ENCODE assay signal across 8 cellular contexts in genomic region chr18:69401475-69402218, GRCh38. TPM values are rescaled to one million over a fixed set of nuclear protein-coding genes. Genes with fewer than 3 reads are reported as not detected.
DNase-seq lines count a peak whose midpoint lies in the region; ATAC-seq and TF ChIP-seq lines count a peak whose summit lies in the region.

No MANE protein-coding gene starts in this region.

- TF ChIP-seq RAD21 in liver (IDR thresholded peaks at IDR 0.05): no peak

- H3K4me1 ChIP-seq in liver (ENCODE audit: control insufficient read depth in 4 of 4, insufficient read depth in 4 of 4, low read length in 3 of 4): peaks cover 7 to 25% (median 17%) of the 10 kb centered on the region in 4 donors
- no peaks in the 10 kb centered on the region for H3K4me1 ChIP-seq in urinary bladder (ENCODE audit: insufficient read depth)

- no peak overlapping the region for H3K9ac ChIP-seq in liver (ENCODE audit: low read depth in 1 of 2, low read length in 2 of 2)

- H3K4me3 Mint-ChIP-seq in central memory CD8-positive, alpha-beta T cell: peak overlapping the region; percentile 20

- no peak for ATAC-seq in central memory CD8-positive, alpha-beta T cell (replicated peaks; ENCODE audit: extremely low read depth, poor library complexity, severe bottlenecking)
- ATAC-seq in HG03039 (IDR thresholded peaks at IDR 0.05; ENCODE audit: unreplicated experiment) (no peak), HG03439 (IDR thresholded peaks at IDR 0.05; ENCODE audit: unreplicated experiment) (no peak)

- no peaks in the 10 kb centered on the region for H3K9me3 Mint-ChIP-seq in central memory CD8-positive, alpha-beta T cell

- peaks cover 8% of the 10 kb centered on the region for H3K4me1 Mint-ChIP-seq in central memory CD8-positive, alpha-beta T cell

- TF ChIP-seq CTCF in AG09309 (IDR thresholded peaks at IDR 0.05; ENCODE audit: control insufficient read depth, insufficient read depth, low read depth, low read length, missing control alignments) (no peak), HFF-Myc (IDR thresholded peaks at IDR 0.05; ENCODE audit: low read depth, low read length, missing control alignments) (no peak), liver (IDR thresholded peaks at IDR 0.05; ENCODE audit: low read depth, low read length, missing input control) (no peak)

- no peaks in the 10 kb centered on the region for H3K9me3 ChIP-seq in liver (ENCODE audit: control insufficient read depth in 4 of 4, low read length in 3 of 4)

- H3K27me3 Mint-ChIP-seq in central memory CD8-positive, alpha-beta T cell: peaks cover 67% of the 10 kb centered on the region

- H3K4me3 ChIP-seq in AG09309 (ENCODE audit: control insufficient read depth, low read depth, low read length): peak overlapping the region; percentile 63
- H3K4me3 ChIP-seq in HFF-Myc (replicated peaks; ENCODE audit: low read depth, low read length): peak overlapping the region; percentile 28
- peak overlapping the region; percentile 60 to 90 (median 78) for H3K4me3 ChIP-seq in liver (ENCODE audit: low read depth in 1 of 3, low read length in 3 of 3)
- peak overlapping the region; percentile 79 for H3K4me3 ChIP-seq in urinary bladder (ENCODE audit: low read depth, low read length)

- no peaks in the 10 kb centered on the region for H3K36me3 Mint-ChIP-seq in central memory CD8-positive, alpha-beta T cell (ENCODE audit: insufficient read depth)

- DNase-seq in AG09309 (ENCODE audit: low read depth) (no peak), HFF-Myc (ENCODE audit: extremely low read depth, low read depth) (no peak)
- no peak for DNase-seq in central memory CD8-positive, alpha-beta T cell (ENCODE audit: low spot score in 2 of 2)
- no peak for DNase-seq in NK-92 treated with Interleukin-12 subunit alpha and Interleukin-12 subunit beta, amount 100 ng/mL, for 24 hours (lab: John Stamatoyannopoulos, UW)

- H3K27ac ChIP-seq in liver (ENCODE audit: low read depth in 1 of 2, low read length in 2 of 2): peak overlapping the region; percentile 23 to 32
- peak overlapping the region; percentile 59 for H3K27ac ChIP-seq in urinary bladder (ENCODE audit: low read depth)

- H3K27me3 ChIP-seq in liver (ENCODE audit: control insufficient read depth in 4 of 4, insufficient read depth in 4 of 4, low read length in 3 of 4): no peaks in the 10 kb centered on the region

- H3K36me3 ChIP-seq in liver (ENCODE audit: control insufficient read depth in 4 of 4, insufficient read depth in 3 of 4, low read depth in 1 of 4, low read length in 3 of 4) (no peaks in the 10 kb centered on the region), urinary bladder (ENCODE audit: insufficient read depth) (no peaks in the 10 kb centered on the region)

- WGBS in liver: 3% methylated on average over 62 of the region's 62 CpGs
- WGBS in urinary bladder: under 1% methylated on average over 62 of the region's 62 CpGs

- H3K27ac Mint-ChIP-seq in central memory CD8-positive, alpha-beta T cell (ENCODE audit: low read depth): no peak overlapping the region

TF ChIP-seq in liver, 16 proteins besides CTCF, POLR2A, EP300 and RAD21:
- TF ChIP-seq HNF4G (IDR thresholded peaks at IDR 0.05) (no peak), HNF4A (conservative IDR thresholded peaks at IDR 0.05) (no peak), EGR1 (IDR thresholded peaks at IDR 0.05; ENCODE audit: low read depth in 2 of 2) (no peak), FOXA2 (IDR thresholded peaks at IDR 0.05) (no peak), GABPA (IDR thresholded peaks at IDR 0.05 in 1 of 2, conservative IDR thresholded peaks at IDR 0.05 in 1 of 2) (no peak), RXRA (IDR thresholded peaks at IDR 0.05) (no peak), NR2F2 (IDR thresholded peaks at IDR 0.05) (no peak), YY1 (IDR thresholded peaks at IDR 0.05) (no peak), ATF3 (IDR thresholded peaks at IDR 0.05) (no peak), FOXA1 (IDR thresholded peaks at IDR 0.05) (no peak), JUND (IDR thresholded peaks at IDR 0.05) (no peak), TAF1 (conservative IDR thresholded peaks at IDR 0.05) (no peak), SP1 (IDR thresholded peaks at IDR 0.05) (no peak)
- TF ChIP-seq, protein P1, sequence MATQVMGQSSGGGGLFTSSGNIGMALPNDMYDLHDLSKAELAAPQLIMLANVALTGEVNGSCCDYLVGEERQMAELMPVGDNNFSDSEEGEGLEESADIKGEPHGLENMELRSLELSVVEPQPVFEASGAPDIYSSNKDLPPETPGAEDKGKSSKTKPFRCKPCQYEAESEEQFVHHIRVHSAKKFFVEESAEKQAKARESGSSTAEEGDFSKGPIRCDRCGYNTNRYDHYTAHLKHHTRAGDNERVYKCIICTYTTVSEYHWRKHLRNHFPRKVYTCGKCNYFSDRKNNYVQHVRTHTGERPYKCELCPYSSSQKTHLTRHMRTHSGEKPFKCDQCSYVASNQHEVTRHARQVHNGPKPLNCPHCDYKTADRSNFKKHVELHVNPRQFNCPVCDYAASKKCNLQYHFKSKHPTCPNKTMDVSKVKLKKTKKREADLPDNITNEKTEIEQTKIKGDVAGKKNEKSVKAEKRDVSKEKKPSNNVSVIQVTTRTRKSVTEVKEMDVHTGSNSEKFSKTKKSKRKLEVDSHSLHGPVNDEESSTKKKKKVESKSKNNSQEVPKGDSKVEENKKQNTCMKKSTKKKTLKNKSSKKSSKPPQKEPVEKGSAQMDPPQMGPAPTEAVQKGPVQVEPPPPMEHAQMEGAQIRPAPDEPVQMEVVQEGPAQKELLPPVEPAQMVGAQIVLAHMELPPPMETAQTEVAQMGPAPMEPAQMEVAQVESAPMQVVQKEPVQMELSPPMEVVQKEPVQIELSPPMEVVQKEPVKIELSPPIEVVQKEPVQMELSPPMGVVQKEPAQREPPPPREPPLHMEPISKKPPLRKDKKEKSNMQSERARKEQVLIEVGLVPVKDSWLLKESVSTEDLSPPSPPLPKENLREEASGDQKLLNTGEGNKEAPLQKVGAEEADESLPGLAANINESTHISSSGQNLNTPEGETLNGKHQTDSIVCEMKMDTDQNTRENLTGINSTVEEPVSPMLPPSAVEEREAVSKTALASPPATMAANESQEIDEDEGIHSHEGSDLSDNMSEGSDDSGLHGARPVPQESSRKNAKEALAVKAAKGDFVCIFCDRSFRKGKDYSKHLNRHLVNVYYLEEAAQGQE (IDR thresholded peaks at IDR 0.05): no peak
- TF ChIP-seq, protein P2, sequence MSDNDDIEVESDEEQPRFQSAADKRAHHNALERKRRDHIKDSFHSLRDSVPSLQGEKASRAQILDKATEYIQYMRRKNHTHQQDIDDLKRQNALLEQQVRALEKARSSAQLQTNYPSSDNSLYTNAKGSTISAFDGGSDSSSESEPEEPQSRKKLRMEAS (IDR thresholded peaks at IDR 0.05): no peak
- TF ChIP-seq, protein P3, sequence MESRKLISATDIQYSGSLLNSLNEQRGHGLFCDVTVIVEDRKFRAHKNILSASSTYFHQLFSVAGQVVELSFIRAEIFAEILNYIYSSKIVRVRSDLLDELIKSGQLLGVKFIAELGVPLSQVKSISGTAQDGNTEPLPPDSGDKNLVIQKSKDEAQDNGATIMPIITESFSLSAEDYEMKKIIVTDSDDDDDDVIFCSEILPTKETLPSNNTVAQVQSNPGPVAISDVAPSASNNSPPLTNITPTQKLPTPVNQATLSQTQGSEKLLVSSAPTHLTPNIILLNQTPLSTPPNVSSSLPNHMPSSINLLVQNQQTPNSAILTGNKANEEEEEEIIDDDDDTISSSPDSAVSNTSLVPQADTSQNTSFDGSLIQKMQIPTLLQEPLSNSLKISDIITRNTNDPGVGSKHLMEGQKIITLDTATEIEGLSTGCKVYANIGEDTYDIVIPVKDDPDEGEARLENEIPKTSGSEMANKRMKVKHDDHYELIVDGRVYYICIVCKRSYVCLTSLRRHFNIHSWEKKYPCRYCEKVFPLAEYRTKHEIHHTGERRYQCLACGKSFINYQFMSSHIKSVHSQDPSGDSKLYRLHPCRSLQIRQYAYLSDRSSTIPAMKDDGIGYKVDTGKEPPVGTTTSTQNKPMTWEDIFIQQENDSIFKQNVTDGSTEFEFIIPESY (IDR thresholded peaks at IDR 0.05): no peak

RNA-seq across cellular contexts. Expression of gene DOK6, which starts 1.0 kb away (rescaled TPM):
- total RNA-seq in liver (1 to 10 TPM; 1.0 to 1.1 TPM), urinary bladder (22.6 TPM)
- polyA plus RNA-seq in liver (under 1 TPM; 0.08 to 0.33 TPM), urinary bladder (9.0 TPM)

Comparison
In these comparisons a context has a peak if more than half of its experiments do, and no peak if none do; other contexts are left out.
1. H3K4me3 ChIP-seq: peak in every context shown above with its lines; median percentile 79 in urinary bladder; 78 in liver; 63 in AG09309; 28 in HFF-Myc.
2. RNA of gene DOK6, which starts 1.0 kb away (total RNA-seq): 22.6 TPM in urinary bladder (single experiment); 1.0 to 1.1 TPM in liver; every median in the first group is over 10 times any median in the second.